ENCODE assay signal across 21 cellular contexts in genomic region chr7:121132940-121133339, GRCh38.
DNase-seq lines count a peak whose midpoint lies in the region; ATAC-seq and TF ChIP-seq lines count a peak whose summit lies in the region.
"Had no signal": no experiment of that assay in that cellular context is flagged by ENCODE, and none has a peak within 500 bp of the region (broad histone marks: within the 10 kb centered on the region; RNA-seq: fewer than 3 reads in every experiment).

No MANE protein-coding gene starts in this region.

- POLR2A ChIA-PET in HEK293 (lab: Yijun Ruan, JAX) (no interaction called here), SK-N-SH (lab: Yijun Ruan, JAX) (no interaction called here)
- POLR2A ChIA-PET in activated CD4-positive, alpha-beta memory T cell treated with anti-CD3 and anti-CD28 coated beads, Interleukin-2, amount 10 ng/mL, durations not matched to agents 7 days and 5 days (lab: Charles Lee), result no interaction called here

- H3K27ac Mint-ChIP-seq in activated CD4-positive, alpha-beta memory T cell treated with anti-CD3 and anti-CD28 coated beads, Interleukin-2, amount 10 ng/mL, durations not matched to agents 7 days and 5 days, result no peak overlapping the region
- H3K27ac Mint-ChIP-seq: CD4-positive, CD25-positive, alpha-beta regulatory T cell; CD8-positive, alpha-beta T cell; GM23338; H9; HFFc6 had no signal

- no peak overlapping the region for H3K4me3 Mint-ChIP-seq in activated CD4-positive, alpha-beta memory T cell treated with anti-CD3 and anti-CD28 coated beads, Interleukin-2, amount 10 ng/mL, durations not matched to agents 7 days and 5 days
- H3K4me3 Mint-ChIP-seq: B cell; CD4-positive, CD25-positive, alpha-beta regulatory T cell; CD8-positive, alpha-beta T cell; GM23338; H9; HFFc6 had no signal

- H3K27ac ChIP-seq in HEK293 (ENCODE audit: extremely low read depth, low read depth, low read length), result no peak overlapping the region
- H3K27ac ChIP-seq in SK-N-SH (ENCODE audit: low read depth in 2 of 2, low read length in 1 of 2), result peak overlapping the region in 1 of 2 experiments; percentile 39; a peak in 1 of 4 replicates
- no peak overlapping the region for H3K27ac ChIP-seq in mesendoderm (ENCODE audit: low read depth, low read length)
- H3K27ac ChIP-seq: 22Rv1, BLaER1, C4-2B had no signal

- no peak for TF ChIP-seq EP300 in SK-N-SH (IDR thresholded peaks at IDR 0.05; ENCODE audit: borderline replicate concordance in 1 of 2, low read depth in 1 of 2, low read length in 1 of 2)

- no peak overlapping the region for H3K23ac ChIP-seq in mesendoderm (ENCODE audit: low read length)

- no peaks in the 10 kb centered on the region for H4K20me1 ChIP-seq in SK-N-SH (ENCODE audit: insufficient read depth)
- H4K20me1 ChIP-seq: BLaER1 had no signal

- H3K4ac ChIP-seq in mesendoderm (ENCODE audit: low read depth, low read length), result no peak overlapping the region

- H2AK5ac ChIP-seq in mesendoderm (ENCODE audit: low read length), result no peak overlapping the region

- TF ChIP-seq RAD21 in SK-N-SH (IDR thresholded peaks at IDR 0.05; ENCODE audit: low read length), result no peak

- H2AFZ ChIP-seq in SK-N-SH (ENCODE audit: low read depth), result no peak overlapping the region
- H2AFZ ChIP-seq: GM23338 had no signal

- H2BK5ac ChIP-seq in mesendoderm (ENCODE audit: low read length), result no peak overlapping the region

- H3K9me3 Mint-ChIP-seq in activated CD4-positive, alpha-beta memory T cell treated with anti-CD3 and anti-CD28 coated beads, Interleukin-2, amount 10 ng/mL, durations not matched to agents 7 days and 5 days, result no peaks in the 10 kb centered on the region
- H3K9me3 Mint-ChIP-seq: CD4-positive, CD25-positive, alpha-beta regulatory T cell; CD8-positive, alpha-beta T cell; GM23338; H9; HFFc6 had no signal

- H3K4me1 Mint-ChIP-seq in activated CD4-positive, alpha-beta memory T cell treated with anti-CD3 and anti-CD28 coated beads, Interleukin-2, amount 10 ng/mL, durations not matched to agents 7 days and 5 days, result no peaks in the 10 kb centered on the region
- H3K4me1 Mint-ChIP-seq: CD4-positive, CD25-positive, alpha-beta regulatory T cell had no signal

- peak; percentile 21 for DNase-seq in NCI-H69 (lab: John Stamatoyannopoulos, UW)
- DNase-seq in SK-N-SH, result peak; percentile 3
- peak; percentile 33 for DNase-seq in mesendoderm
- DNase-seq in SW 1271 (lab: John Stamatoyannopoulos, UW), result no peak
- DNase-seq in activated CD4-positive, alpha-beta memory T cell treated with anti-CD3 and anti-CD28 coated beads, Interleukin-2, amount 10 ng/mL, durations not matched to agents 7 days and 5 days, result no peak
- DNase-seq: Caco-2; CD4-positive, CD25-positive, alpha-beta regulatory T cell; CD8-positive, alpha-beta T cell; DMS153; DND-41; H9; HFFc6 had no signal

- H3K4me3 ChIP-seq in HEK293 (ENCODE audit: low read depth, low read length) (no peak overlapping the region), SK-N-SH (ENCODE audit: low read depth in 2 of 2, low read length in 1 of 2) (no peak overlapping the region), mesendoderm (ENCODE audit: low read length) (no peak overlapping the region)
- H3K4me3 ChIP-seq: BLaER1, GM23338 had no signal

- H3K9me2 ChIP-seq in SK-N-SH, result no peaks in the 10 kb centered on the region

- WGBS in SK-N-SH (ENCODE audit: low lambda C conversion rate), result 0% methylated on average over 1 of the region's 1 CpG
- no CpG with 5 or more reads among the region's 1 CpG for WGBS in mesendoderm (ENCODE audit: extremely low coverage, insufficient coverage, low lambda C conversion rate)

- H3K4me1 ChIP-seq in HEK293 (ENCODE audit: control insufficient read depth, insufficient read depth, low read length) (no peaks in the 10 kb centered on the region), SK-N-SH (ENCODE audit: control insufficient read depth in 1 of 2, insufficient read depth in 2 of 2, low read depth in 1 of 2, low read length in 1 of 2) (peaks cover 0 to 2% of the 10 kb centered on the region in 2 experiments; a peak in 2 of 4 replicates), mesendoderm (ENCODE audit: control insufficient read depth, low read depth, low read length) (peaks cover 2% of the 10 kb centered on the region)
- H3K4me1 ChIP-seq: Caco-2 had no signal

- H3K9ac ChIP-seq in SK-N-SH (no peak overlapping the region), mesendoderm (ENCODE audit: low read length) (no peak overlapping the region)
- H3K9ac ChIP-seq: BLaER1 had no signal

- H3K27me3 ChIP-seq in SK-N-SH (ENCODE audit: insufficient read depth), result no peaks in the 10 kb centered on the region
- no peaks in the 10 kb centered on the region for H3K27me3 ChIP-seq in mesendoderm (ENCODE audit: insufficient read depth, low read length, poor library complexity)
- H3K27me3 ChIP-seq: BLaER1 had no signal

- H2BK120ac ChIP-seq in mesendoderm (ENCODE audit: low read depth, low read length), result no peak overlapping the region

- no peaks in the 10 kb centered on the region for H3K9me3 ChIP-seq in HEK293 (ENCODE audit: control insufficient read depth, insufficient read depth, low read depth, low read length)
- no peaks in the 10 kb centered on the region for H3K9me3 ChIP-seq in SK-N-SH
- H3K9me3 ChIP-seq: BLaER1, Caco-2 had no signal

- H3K27me3 Mint-ChIP-seq in activated CD4-positive, alpha-beta memory T cell treated with anti-CD3 and anti-CD28 coated beads, Interleukin-2, amount 10 ng/mL, durations not matched to agents 7 days and 5 days, result peaks cover 8% of the 10 kb centered on the region
- H3K27me3 Mint-ChIP-seq: B cell had no signal

- H3K4me2 ChIP-seq in SK-N-SH, result no peak overlapping the region
- H3K4me2 ChIP-seq in mesendoderm (ENCODE audit: low read length), result no peak overlapping the region
- H3K4me2 ChIP-seq: BLaER1, GM23338 had no signal

- no peaks in the 10 kb centered on the region for H3K36me3 Mint-ChIP-seq in activated CD4-positive, alpha-beta memory T cell treated with anti-CD3 and anti-CD28 coated beads, Interleukin-2, amount 10 ng/mL, durations not matched to agents 7 days and 5 days (ENCODE audit: low read depth)
- H3K36me3 Mint-ChIP-seq: CD4-positive, CD25-positive, alpha-beta regulatory T cell; CD8-positive, alpha-beta T cell had no signal

- no peak overlapping the region for H4K5ac ChIP-seq in mesendoderm (ENCODE audit: low read length)

- no peaks in the 10 kb centered on the region for H3K79me1 ChIP-seq in mesendoderm (ENCODE audit: low read length)

- H3K18ac ChIP-seq in mesendoderm (ENCODE audit: low read length), result no peak overlapping the region

- H3K79me2 ChIP-seq in SK-N-SH (ENCODE audit: insufficient read depth) (no peaks in the 10 kb centered on the region), mesendoderm (ENCODE audit: control insufficient read depth, insufficient read depth, low read length) (no peaks in the 10 kb centered on the region)

- no peak for ATAC-seq in HG02973 (IDR thresholded peaks at IDR 0.05; ENCODE audit: unreplicated experiment)
- no peak for ATAC-seq in GM21576 (IDR thresholded peaks at IDR 0.05; ENCODE audit: unreplicated experiment)
- ATAC-seq: CD8-positive, alpha-beta T cell; GM23338; HCT116 had no signal

- CTCF ChIA-PET in HEK293 (lab: Yijun Ruan, JAX) (interaction anchor here (1.7 kb wide), 1 partner anchor 862 kb away, joined by 4 read pairs; no protein-coding TSS in a partner anchor), SK-N-SH (lab: Yijun Ruan, JAX) (interaction anchor here (1.1 to 1.6 kb wide), 2 partner anchors 25 to 205 kb away, joined by 3 to 5 read pairs; no protein-coding TSS in a partner anchor)
- CTCF ChIA-PET in activated CD4-positive, alpha-beta memory T cell treated with anti-CD3 and anti-CD28 coated beads, Interleukin-2, amount 10 ng/mL, durations not matched to agents 7 days and 5 days (lab: Charles Lee), result no interaction called here

- no peak overlapping the region for H2BK15ac ChIP-seq in mesendoderm (replicated peaks; ENCODE audit: low read depth)

- no peaks in the 10 kb centered on the region for H3F3A ChIP-seq in SK-N-SH (replicated peaks; ENCODE audit: insufficient read depth)

- H3K36me3 ChIP-seq in HEK293 (ENCODE audit: control insufficient read depth in 2 of 2, insufficient read depth in 1 of 2, low read length in 2 of 2) (no peaks in the 10 kb centered on the region), SK-N-SH (replicated peaks in 1 of 2; ENCODE audit: control insufficient read depth in 1 of 2, insufficient read depth in 2 of 2, low read length in 1 of 2) (peaks cover 0 to 4% of the 10 kb centered on the region in 2 experiments), mesendoderm (ENCODE audit: control insufficient read depth, insufficient read depth, low read length) (no peaks in the 10 kb centered on the region)
- H3K36me3 ChIP-seq: BLaER1 had no signal

- no peak overlapping the region for H3K56ac ChIP-seq in mesendoderm (ENCODE audit: low read length)

- no peak for TF ChIP-seq CTCF in HEK293 (tag by site-specific recombination; IDR thresholded peaks at IDR 0.05)
- TF ChIP-seq CTCF in SK-N-SH (IDR thresholded peaks at IDR 0.05), result no peak

- H4K8ac ChIP-seq in mesendoderm (ENCODE audit: low read depth, low read length), result no peak overlapping the region

TF ChIP-seq in HEK293, 187 proteins besides CTCF, POLR2A, EP300 and RAD21 (continues in another document):
- no peak for TF ChIP-seq ZNF548 (tag by site-specific recombination; IDR thresholded peaks at IDR 0.05)
- no peak for TF ChIP-seq HOXC10 (CRISPR knock-in tag; IDR thresholded peaks at IDR 0.05)
- TF ChIP-seq ZNF677 (tag by site-specific recombination; IDR thresholded peaks at IDR 0.05), result peak; percentile 81
- no peak for TF ChIP-seq KLF10 (tag by site-specific recombination; IDR thresholded peaks at IDR 0.05)

TF ChIP-seq in SK-N-SH, 30 proteins besides CTCF, POLR2A, EP300 and RAD21:
- no peak for TF ChIP-seq ELF1 (IDR thresholded peaks at IDR 0.05)
- no peak for TF ChIP-seq MXI1 (IDR thresholded peaks at IDR 0.05; ENCODE audit: low read depth, low read length)
- no peak for TF ChIP-seq MAX (IDR thresholded peaks at IDR 0.05; ENCODE audit: low read depth)
- no peak for TF ChIP-seq PBX3 (IDR thresholded peaks at IDR 0.05)

Comparison
In these comparisons a context has a peak if more than half of its experiments do, and no peak if none do; other contexts are left out.
1. DNase-seq: peak in NCI-H69 (single experiment), SK-N-SH (single experiment) and mesendoderm (single experiment); none in SW 1271 (0 of 2) and activated CD4-positive, alpha-beta memory T cell treated with anti-CD3 and anti-CD28 coated beads, Interleukin-2, amount 10 ng/mL, durations not matched to agents 7 days and 5 days (single experiment).